Comparison of ENCODE assay signal across 16 cellular contexts in the genomic region with DNA sequence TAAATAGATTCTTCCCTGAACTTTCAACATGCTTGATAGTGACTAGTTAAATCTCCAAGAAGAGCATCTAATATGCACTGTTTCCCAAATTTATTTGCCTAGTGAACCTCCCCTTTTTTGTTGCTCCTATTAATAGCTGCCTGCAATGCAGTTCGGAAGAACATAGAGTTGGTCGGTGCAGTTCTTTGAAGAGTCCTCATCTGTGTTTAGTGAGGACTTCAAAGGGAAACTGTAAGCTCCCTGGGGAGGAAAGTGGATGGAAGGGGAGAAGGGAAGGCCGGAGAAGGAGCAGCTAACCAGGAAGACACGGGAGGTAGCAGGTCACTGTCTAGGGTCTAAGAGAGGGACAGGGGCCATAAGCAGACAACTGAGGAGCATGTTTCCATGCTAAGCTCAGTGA. TPM values are rescaled to one million over a fixed set of nuclear protein-coding genes. Genes with fewer than 3 reads are reported as not detected.
DNase-seq lines count a peak whose midpoint lies in the region; ATAC-seq and TF ChIP-seq lines count a peak whose summit lies in the region.
"Had no signal": no experiment of that assay in that cellular context is flagged by ENCODE, and none has a peak within 500 bp of the region (broad histone marks: within the 10 kb centered on the region; RNA-seq: fewer than 3 reads in every experiment).

No MANE protein-coding gene starts in this region.

- intact Hi-C loops in PC-3 (cut with micrococcal nuclease): no loop called here

- H3K79me2 ChIP-seq in PC-3 (ENCODE audit: low read length): no peaks in the 10 kb centered on the region

- H3K9me2 ChIP-seq in PC-3 (replicated peaks; ENCODE audit: low read length): no peaks in the 10 kb centered on the region

- H2AFZ ChIP-seq in PC-3 (ENCODE audit: low read length): no peak overlapping the region

- no peak overlapping the region for H3K4me3 ChIP-seq in PC-3 (ENCODE audit: low read length)
- H3K4me3 ChIP-seq in thymus (ENCODE audit: low read length): no peak overlapping the region

- no peaks in the 10 kb centered on the region for H3K27me3 ChIP-seq in PC-3 (ENCODE audit: low read length)
- H3K27me3 ChIP-seq in thymus (ENCODE audit: control insufficient read depth, insufficient read depth): no peaks in the 10 kb centered on the region

- peaks cover 5% of the 10 kb centered on the region for H3F3A ChIP-seq in PC-3 (ENCODE audit: low read length, unreplicated experiment)

- H3K36me3 ChIP-seq in PC-3 (ENCODE audit: low read depth, low read length): no peaks in the 10 kb centered on the region
- H3K36me3 ChIP-seq in thymus (ENCODE audit: control insufficient read depth, insufficient read depth): no peaks in the 10 kb centered on the region

- POLR2A ChIA-PET in PC-3 (lab: Charles Lee; ENCODE audit: unreplicated experiment): no interaction called here

- DNase-seq in activated naive CD4-positive, alpha-beta T cell treated with Interleukin-2 at 50 U/mL for 16 hours: no peak
- DNase-seq in PC-3 (no peak), mesothelial cell of epicardium (ENCODE audit: low spot score in 2 of 2, unreplicated experiment in 2 of 2) (no peak), pons (ENCODE audit: low spot score) (no peak), KBM-7 (no peak)
- DNase-seq in effector memory CD8-positive, alpha-beta T cell: no peak
- DNase-seq: cerebellar nuclear complex; H9; mesendoderm; NCI-H1436 treated with DMSO at 0.1 percent for 48 hours; NCI-H748 treated with DMSO at 0.1 percent for 48 hours; SIG-M5; stimulated activated CD4-positive, alpha-beta T cell treated with anti-CD3 and anti-CD28 coated beads, Interleukin-1b, Interleukin-23, amount 100 ng/mL, for 48 hours had no signal

- no peaks in the 10 kb centered on the region for H4K20me1 ChIP-seq in PC-3 (ENCODE audit: low read length)

- TF ChIP-seq CTCF in PC-3 (conservative IDR thresholded peaks at IDR 0.05; ENCODE audit: low read depth, low read length) (no peak), mesothelial cell of epicardium (IDR thresholded peaks at IDR 0.05; ENCODE audit: unreplicated experiment) (no peak)

- no peaks in the 10 kb centered on the region for H3K36me3 Mint-ChIP-seq in activated naive CD4-positive, alpha-beta T cell treated with anti-CD3 and anti-CD28 coated beads, Interleukin-2, amount 50 U/mL, for 24 hours
- H3K36me3 Mint-ChIP-seq in effector memory CD8-positive, alpha-beta T cell (ENCODE audit: insufficient read depth): peaks cover 3% of the 10 kb centered on the region
- no peaks in the 10 kb centered on the region for H3K36me3 Mint-ChIP-seq in mesothelial cell of epicardium

- in situ Hi-C loops in KBM-7 (cut with MboI; ENCODE audit: low pct_unique_long_range_greater_than_20kb, low sequenced_read_pairs): no loop called here

- no peaks in the 10 kb centered on the region for H3K9me3 Mint-ChIP-seq in activated naive CD4-positive, alpha-beta T cell treated with anti-CD3 and anti-CD28 coated beads, Interleukin-2, amount 50 U/mL, for 24 hours
- no peaks in the 10 kb centered on the region for H3K9me3 Mint-ChIP-seq in effector memory CD8-positive, alpha-beta T cell
- no peaks in the 10 kb centered on the region for H3K9me3 Mint-ChIP-seq in mesothelial cell of epicardium
- H3K9me3 Mint-ChIP-seq: H9 had no signal

- H3K4me1 ChIP-seq in PC-3 (ENCODE audit: insufficient read depth, low read length): peaks cover 43% of the 10 kb centered on the region
- peaks cover 50% of the 10 kb centered on the region for H3K4me1 ChIP-seq in thymus (ENCODE audit: control insufficient read depth, insufficient read depth, low read length)

- peak overlapping the region; percentile 19; the same call in 1 of the 2 replicates for H3K4me2 ChIP-seq in PC-3 (ENCODE audit: low read length)

- H3K4me1 Mint-ChIP-seq in activated naive CD4-positive, alpha-beta T cell treated with anti-CD3 and anti-CD28 coated beads, Interleukin-2, amount 50 U/mL, for 24 hours: peaks cover 93% of the 10 kb centered on the region
- H3K4me1 Mint-ChIP-seq in effector memory CD8-positive, alpha-beta T cell (ENCODE audit: low read depth in 2 of 2): peaks cover 55 to 61% of the 10 kb centered on the region in 2 donors
- no peaks in the 10 kb centered on the region for H3K4me1 Mint-ChIP-seq in mesothelial cell of epicardium

- H3K9me3 ChIP-seq in PC-3 (ENCODE audit: low read length) (no peaks in the 10 kb centered on the region), thymus (ENCODE audit: control insufficient read depth) (no peaks in the 10 kb centered on the region)

- ATAC-seq in PC-3: no peak
- ATAC-seq in effector memory CD8-positive, alpha-beta T cell (replicated peaks): no peak

- H3K27ac ChIP-seq in PC-3 (ENCODE audit: low read length) (peak overlapping the region; percentile 51), thymus (ENCODE audit: low read depth) (peak overlapping the region; percentile 95)

- CTCF ChIA-PET in PC-3 (lab: Charles Lee): no interaction called here

- no peaks in the 10 kb centered on the region for H3K27me3 Mint-ChIP-seq in activated naive CD4-positive, alpha-beta T cell treated with anti-CD3 and anti-CD28 coated beads, Interleukin-2, amount 50 U/mL, for 24 hours
- no peaks in the 10 kb centered on the region for H3K27me3 Mint-ChIP-seq in effector memory CD8-positive, alpha-beta T cell
- no peaks in the 10 kb centered on the region for H3K27me3 Mint-ChIP-seq in mesothelial cell of epicardium (ENCODE audit: low read depth)

- H3K9ac ChIP-seq in PC-3 (ENCODE audit: low read length): no peak overlapping the region

- peak overlapping the region; percentile 85 for H3K27ac Mint-ChIP-seq in activated naive CD4-positive, alpha-beta T cell treated with anti-CD3 and anti-CD28 coated beads, Interleukin-2, amount 50 U/mL, for 24 hours
- H3K27ac Mint-ChIP-seq in effector memory CD8-positive, alpha-beta T cell: peak overlapping the region; percentile 50 to 96
- H3K27ac Mint-ChIP-seq in mesothelial cell of epicardium: no peak overlapping the region
- H3K27ac Mint-ChIP-seq: H9, progenitor cell of endocrine pancreas had no signal

- 42% methylated on average over 4 of the region's 4 CpGs for WGBS in thymus

- H3K4me3 Mint-ChIP-seq in activated naive CD4-positive, alpha-beta T cell treated with anti-CD3 and anti-CD28 coated beads, Interleukin-2, amount 50 U/mL, for 24 hours: peak overlapping the region; percentile 54
- H3K4me3 Mint-ChIP-seq in effector memory CD8-positive, alpha-beta T cell: peak overlapping the region; percentile 55 to 66
- no peak overlapping the region for H3K4me3 Mint-ChIP-seq in mesothelial cell of epicardium
- H3K4me3 Mint-ChIP-seq: H9 had no signal

- BruUV-seq in PC-3 (replicated peaks; lab: Mats Ljungman, UMichigan): no TSS peak

RNA-seq across cellular contexts. Expression of a gene that starts 48.9 kb away (rescaled TPM):
- total RNA-seq in PC-3 (2014; rRNA removed) (43.3 and 51.1 TPM in 2 replicates), mesothelial cell of epicardium (41.4 to 45.1 TPM (median 42.2 TPM) in 3 replicates)
- 45.3 TPM for polyA plus RNA-seq in thymus

RNA-seq across cellular contexts. Expression of a gene that starts 49.5 kb away (rescaled TPM):
- total RNA-seq in PC-3 (2014; rRNA removed): 46.8 and 47.9 TPM in 2 replicates
- polyA plus RNA-seq in thymus: 26.6 TPM
- total RNA-seq in mesothelial cell of epicardium: 65.4 to 70.7 TPM (median 66.4 TPM) in 3 replicates
